ENCODE assay signal across 19 cellular contexts in the genomic region with DNA sequence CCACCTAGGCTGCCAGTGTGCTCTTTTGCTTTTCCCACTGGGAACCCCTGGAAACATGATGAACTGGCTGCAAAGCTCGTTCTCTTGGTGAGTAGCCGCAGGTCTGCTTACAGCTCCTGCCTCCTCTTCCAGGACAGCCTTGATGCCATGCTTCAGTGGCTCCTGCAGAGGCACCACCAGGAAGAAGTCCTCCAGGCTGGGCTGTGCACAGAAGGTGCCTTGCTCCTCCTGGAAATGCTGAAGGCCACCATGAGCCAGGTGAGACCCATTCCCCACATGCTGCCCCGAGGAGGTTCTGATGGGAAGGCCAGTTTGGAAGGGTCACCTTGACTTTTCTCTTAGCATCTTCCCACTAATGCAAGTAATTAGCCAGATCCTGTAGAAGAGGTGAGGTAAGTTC.
"Had no signal": no experiment of that assay in that cellular context is flagged by ENCODE, and none has a peak within 500 bp of the region (broad histone marks: within the 10 kb centered on the region; RNA-seq: fewer than 3 reads in every experiment).

No MANE protein-coding gene starts in this region.

- H2AFZ ChIP-seq: hepatocyte had no signal

- DNase-seq: dermis blood vessel endothelial cell; dorsolateral prefrontal cortex; effector CD4-positive, alpha-beta T cell; effector memory CD4-positive, alpha-beta T cell; foreskin keratinocyte; heart left ventricle; hypothalamus; immature natural killer cell; left cardiac atrium; left lung; left ventricle myocardium superior; lower lobe of right lung; mesenchymal stem cell; mucosa of descending colon; naive B cell had no signal

- H3K79me2 ChIP-seq: hepatocyte had no signal

- H3K36me3 ChIP-seq: esophagus muscularis mucosa, gastroesophageal sphincter, heart left ventricle had no signal

- H3K27ac ChIP-seq: coronary artery, dorsolateral prefrontal cortex, esophagus muscularis mucosa, foreskin keratinocyte, gastroesophageal sphincter, left lung, lower lobe of right lung had no signal

- H3K4me3 ChIP-seq: coronary artery, dorsolateral prefrontal cortex, esophagus muscularis mucosa, gastroesophageal sphincter, heart left ventricle, hepatocyte, left lung, lower lobe of right lung, mucosa of descending colon had no signal

- H3K4me1 ChIP-seq: gastroesophageal sphincter, left lung, lower lobe of right lung had no signal

- H3K4me2 ChIP-seq: hepatocyte had no signal

- H3K9me3 ChIP-seq: esophagus muscularis mucosa, gastroesophageal sphincter, heart left ventricle, left lung, lower lobe of right lung, mucosa of descending colon had no signal

- ATAC-seq: foreskin keratinocyte, gastroesophageal sphincter, left cardiac atrium, left lung, lower lobe of right lung, mucosa of descending colon had no signal

- H3K27me3 ChIP-seq: esophagus muscularis mucosa, foreskin keratinocyte, gastroesophageal sphincter, heart left ventricle, hepatocyte, left lung had no signal
